Comparison of ENCODE assay signal across 8 cellular contexts in the genomic region with DNA sequence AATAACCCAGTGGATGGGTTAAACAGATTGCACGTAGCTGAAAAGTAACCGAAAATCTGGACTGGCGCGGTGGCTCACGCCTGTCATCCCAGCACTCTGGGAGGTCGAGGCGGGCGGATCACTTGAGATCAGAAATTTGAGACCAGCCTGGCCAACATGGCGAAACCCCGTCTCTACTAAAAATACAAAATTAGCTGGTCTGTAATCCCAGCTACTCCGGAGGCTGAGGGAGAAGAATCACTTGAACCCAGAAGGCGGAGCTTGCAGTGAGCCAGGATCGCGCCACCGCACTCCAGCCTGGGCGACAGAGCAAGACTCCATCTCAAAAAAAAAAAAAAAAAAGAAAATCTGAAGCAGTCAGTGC. TPM values are rescaled to one million over a fixed set of nuclear protein-coding genes. Genes with fewer than 3 reads are reported as not detected.
DNase-seq lines count a peak whose midpoint lies in the region; ATAC-seq, FAIRE-seq and TF ChIP-seq lines count a peak whose summit lies in the region.
"Not testable (repeated sequence)": the region's sequence is repeated elsewhere in the genome, so short reads cannot be mapped to it uniquely, and the experiment has no call there.

No MANE protein-coding gene starts in this region.

- H3K4me1 ChIP-seq in SK-N-SH (ENCODE audit: control insufficient read depth in 1 of 2, insufficient read depth in 2 of 2, low read depth in 1 of 2, low read length in 1 of 2) = peaks cover 13 to 22% of the 10 kb centered on the region in 2 experiments; a peak in 3 of 4 replicates
- peaks cover 23% of the 10 kb centered on the region for H3K4me1 ChIP-seq in mesodermal cell (ENCODE audit: control insufficient read depth, insufficient read depth, low read length, poor library complexity, severe bottlenecking)
- not testable (repeated sequence) for H3K4me1 ChIP-seq in smooth muscle cell (ENCODE audit: low read depth)

- H3K4me3 ChIP-seq in Jurkat, Clone E6-1 (ENCODE audit: low read length) = peak overlapping the region; percentile 88
- H3K4me3 ChIP-seq in SK-N-SH (ENCODE audit: low read depth in 2 of 2, low read length in 1 of 2) (peak overlapping the region; percentile 82 to 89), mesodermal cell (ENCODE audit: extremely low read depth, insufficient read depth, low read length, poor library complexity, severe bottlenecking) (peak overlapping the region; percentile 95), smooth muscle cell (peak overlapping the region; percentile 83)

- CTCF ChIA-PET in SK-N-SH (lab: Yijun Ruan, JAX) = interaction anchor here (0.6 to 1.9 kb wide), 34 partner anchors 8 to 357 kb away, joined by 3 to 14 read pairs (median 5); a partner anchor contains a TSS

- peak; percentile 19 for FAIRE-seq in A204.1 (lab: Jason Lieb, UNC)

- H3K79me2 ChIP-seq in SK-N-SH (ENCODE audit: insufficient read depth) = peaks cover 53% of the 10 kb centered on the region
- H3K79me2 ChIP-seq in smooth muscle cell (ENCODE audit: low read depth) = peaks cover 42% of the 10 kb centered on the region

- TF ChIP-seq EP300 in SK-N-SH (IDR thresholded peaks at IDR 0.05; ENCODE audit: borderline replicate concordance in 1 of 2, low read depth in 1 of 2, low read length in 1 of 2) = not testable (repeated sequence)

- H2AFZ ChIP-seq in SK-N-SH (ENCODE audit: low read depth) (peak overlapping the region; percentile 89), smooth muscle cell (ENCODE audit: low read depth) (peak overlapping the region; percentile 78)

- not testable (repeated sequence) for TF ChIP-seq RAD21 in SK-N-SH (IDR thresholded peaks at IDR 0.05; ENCODE audit: low read length)

- WGBS in SK-N-SH (ENCODE audit: low lambda C conversion rate) = 2% methylated on average over 16 of the region's 16 CpGs
- 1% methylated on average over 7 to 9 of the region's 16 CpGs for WGBS in mesodermal cell (ENCODE audit: insufficient coverage in 2 of 2), 2 experiments
- WGBS in smooth muscle cell (ENCODE audit: low lambda C conversion rate) = 2% methylated on average over 16 of the region's 16 CpGs

- H3K4me2 ChIP-seq in SK-N-SH = peak overlapping the region; percentile 90
- peak overlapping the region; percentile 91 for H3K4me2 ChIP-seq in smooth muscle cell

- not testable (repeated sequence) for H3K27me3 ChIP-seq in SK-N-SH (ENCODE audit: insufficient read depth); smooth muscle cell (ENCODE audit: low read depth)

- H3K9ac ChIP-seq in SK-N-SH (peak overlapping the region; percentile 85), smooth muscle cell (ENCODE audit: low read depth) (peak overlapping the region; percentile 85)

- H3K36me3 ChIP-seq in SK-N-SH (replicated peaks in 1 of 2; ENCODE audit: control insufficient read depth in 1 of 2, insufficient read depth in 2 of 2, low read length in 1 of 2) (peaks cover 12 to 21% of the 10 kb centered on the region in 2 experiments), mesodermal cell (ENCODE audit: control insufficient read depth, insufficient read depth, low read length) (peaks cover 38% of the 10 kb centered on the region)
- H3K36me3 ChIP-seq in smooth muscle cell (ENCODE audit: low read depth) = not testable (repeated sequence)

- ATAC-seq in GM19395 (IDR thresholded peaks at IDR 0.05; ENCODE audit: unreplicated experiment) = peak; percentile 26

- POLR2A ChIA-PET in SK-N-SH (lab: Yijun Ruan, JAX) = interaction anchor here (0.6 to 1.5 kb wide), 6 partner anchors 9 to 284 kb away, joined by 3 to 9 read pairs (median 4); a partner anchor contains a TSS

- H3K9me2 ChIP-seq in SK-N-SH = not testable (repeated sequence)

- H3F3A ChIP-seq in SK-N-SH (replicated peaks; ENCODE audit: insufficient read depth) (peaks cover 26% of the 10 kb centered on the region), smooth muscle cell (ENCODE audit: low read depth) (peaks cover 13% of the 10 kb centered on the region)

- H3K9me3 ChIP-seq in SK-N-SH; mesodermal cell (ENCODE audit: control insufficient read depth, low read length); smooth muscle cell (replicated peaks; ENCODE audit: low read depth): not testable (repeated sequence)

- not testable (repeated sequence) for DNase-seq in Jurkat, Clone E6-1 (ENCODE audit: low read depth, low spot score); SK-N-SH; smooth muscle cell (lab: John Stamatoyannopoulos, UW; ENCODE audit: unreplicated experiment)
- DNase-seq in amniotic epithelial cell (ENCODE audit: low read depth) (peak; percentile 10), fibroblast of peridontal ligament (ENCODE audit: extremely low read depth) (peak; percentile 39)

- H4K20me1 ChIP-seq in SK-N-SH (ENCODE audit: insufficient read depth) (peaks cover 34% of the 10 kb centered on the region), smooth muscle cell (ENCODE audit: low read depth) (peaks cover 33% of the 10 kb centered on the region)

- H3K27ac ChIP-seq in SK-N-SH (ENCODE audit: low read depth in 2 of 2, low read length in 1 of 2) (peak overlapping the region; percentile 89 to 91), mesodermal cell (ENCODE audit: low read depth, low read length, severe bottlenecking) (peak overlapping the region; percentile 93), smooth muscle cell (ENCODE audit: low read depth) (peak overlapping the region; percentile 88)

- not testable (repeated sequence) for TF ChIP-seq CTCF in SK-N-SH (IDR thresholded peaks at IDR 0.05); smooth muscle cell (IDR thresholded peaks at IDR 0.05; ENCODE audit: borderline replicate concordance, insufficient read depth, poor library complexity, severe bottlenecking)

TF ChIP-seq in SK-N-SH, 30 proteins besides CTCF, POLR2A, EP300 and RAD21:
- TF ChIP-seq YY1 (IDR thresholded peaks at IDR 0.05; ENCODE audit: low read depth) = 0 out of 2 replicates have a peak, but pooled peaks have one; percentile 30
TF ChIP-seq in SK-N-SH: peak in this region for 1; not testable (repeated sequence) for 29.

RNA-seq across cellular contexts. Expression of a gene that starts 0.7 kb away (rescaled TPM):
- polyA plus RNA-seq in Jurkat, Clone E6-1 (2012; ENCODE audit: insufficient read depth, insufficient read length) = 45.7 TPM
- 53.6 and 57.3 TPM in 2 replicates for polyA plus RNA-seq in SK-N-SH (2012; rRNA removed)
- 5.9 and 8.9 TPM in 2 replicates for polyA plus RNA-seq in SK-N-SH (2012; cell fraction: cytosol; rRNA removed)
- polyA plus RNA-seq in SK-N-SH (2012; cell fraction: nucleus; rRNA removed) = 414 and 492 TPM in 2 replicates
- polyA plus RNA-seq in mesodermal cell (2013, experiment 1 of 2) = 77.3 TPM
- 50.7 TPM for polyA plus RNA-seq in mesodermal cell (2013, experiment 2 of 2)
- total RNA-seq in smooth muscle cell = 36.2 and 43.6 TPM in 2 replicates
- 47.8 and 69.2 TPM in 2 replicates for polyA plus RNA-seq in smooth muscle cell

RNA-seq across cellular contexts. Expression of a gene that starts 27.2 kb away (rescaled TPM):
- polyA plus RNA-seq in Jurkat, Clone E6-1 (2012; ENCODE audit: insufficient read depth, insufficient read length) = 111 TPM
- polyA plus RNA-seq in SK-N-SH (2012; rRNA removed) = 36.9 and 67.4 TPM in 2 replicates
- polyA plus RNA-seq in SK-N-SH (2012; cell fraction: cytosol; rRNA removed) = 40.6 and 51.8 TPM in 2 replicates
- polyA plus RNA-seq in SK-N-SH (2012; cell fraction: nucleus; rRNA removed) = 34.4 and 41.1 TPM in 2 replicates
- 106 TPM for polyA plus RNA-seq in mesodermal cell (2013, experiment 1 of 2)
- 90.5 TPM for polyA plus RNA-seq in mesodermal cell (2013, experiment 2 of 2)
- 28.6 and 33.4 TPM in 2 replicates for total RNA-seq in smooth muscle cell
- 7.2 and 11.2 TPM in 2 replicates for polyA plus RNA-seq in smooth muscle cell
